1 cellular context compared by ENCODE assay signal in the genomic region with DNA sequence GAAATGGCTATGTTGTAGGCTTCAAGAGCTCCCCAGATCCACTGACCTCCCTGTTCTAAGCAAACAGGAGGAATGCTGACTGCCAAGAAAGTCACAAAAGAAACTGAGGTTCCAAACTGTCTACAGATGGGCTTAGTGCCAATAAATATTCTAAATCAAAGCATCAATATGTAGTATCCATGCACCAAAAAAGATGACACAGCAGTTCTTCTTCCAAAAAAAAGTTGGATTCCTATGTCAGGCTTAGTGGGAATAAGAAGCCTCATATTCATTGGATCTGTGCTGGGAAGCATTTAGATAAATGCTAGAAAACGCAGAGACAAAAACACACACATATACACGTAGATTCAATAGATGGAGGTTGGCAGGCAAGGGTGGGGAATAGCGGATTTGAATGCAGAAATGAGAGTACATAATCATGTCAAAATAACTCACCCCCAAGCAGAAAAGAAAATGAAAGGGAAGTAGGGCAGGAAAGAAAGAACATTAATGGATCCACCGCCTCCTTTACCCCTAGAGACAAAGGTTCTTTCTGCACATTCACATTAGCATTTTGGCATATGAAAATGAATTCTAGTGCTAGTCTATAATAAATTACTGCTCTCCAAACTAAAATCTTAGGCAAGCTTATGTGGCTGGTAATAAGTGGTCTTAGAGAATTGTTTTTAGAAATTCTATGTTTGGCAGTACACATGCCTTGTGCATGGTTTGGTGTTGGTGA.
TF ChIP-seq lines count a peak whose summit lies in the region.

No MANE protein-coding gene starts in this region.

TF ChIP-seq in K562, 482 proteins besides CTCF, POLR2A, EP300 and RAD21 (continued from another document):
- no peak for TF ChIP-seq CREB3L1 (IDR thresholded peaks at IDR 0.05; ENCODE audit: borderline replicate concordance, low read depth)
